ENCODE assay signal across 9 cellular contexts in genomic region chr2:39243469-39244123, GRCh38. TPM values are rescaled to one million over a fixed set of nuclear protein-coding genes. Genes with fewer than 3 reads are reported as not detected.
A peak's percentile ranks its signal among the peaks of the same experiment; 100 is the strongest.
DNase-seq lines count a peak whose midpoint lies in the region; ATAC-seq, FAIRE-seq and TF ChIP-seq lines count a peak whose summit lies in the region.
"Had no signal": no experiment of that assay in that cellular context is flagged by ENCODE, and none has a peak within 500 bp of the region (broad histone marks: within the 10 kb centered on the region; RNA-seq: fewer than 3 reads in every experiment).

TSS of gene CDKL4 (minus strand) at chr2:39243970.

- no peak for FAIRE-seq in kidney (lab: Jason Lieb, UNC)
- FAIRE-seq in urothelium cell line (lab: Jason Lieb, UNC), result no peak

- intact Hi-C loops in kidney (cut with DNase I), result no loop called here

- no peaks in the 10 kb centered on the region for H3K9me3 Mint-ChIP-seq in activated naive CD4-positive, alpha-beta T cell treated with anti-CD3 and anti-CD28 coated beads, Interleukin-2, amount 50 U/mL, for 72 hours

- POLR2A ChIA-PET in BJ (lab: Charles Lee), result no interaction called here

- no peaks in the 10 kb centered on the region for H3K36me3 Mint-ChIP-seq in activated naive CD4-positive, alpha-beta T cell treated with anti-CD3 and anti-CD28 coated beads, Interleukin-2, amount 50 U/mL, for 72 hours

- peak within 1 kb of the TSS; percentile 57 to 60 for H3K27ac Mint-ChIP-seq in activated naive CD4-positive, alpha-beta T cell treated with anti-CD3 and anti-CD28 coated beads, Interleukin-2, amount 50 U/mL, for 72 hours

- no peaks in the 10 kb centered on the region for H3K4me1 ChIP-seq in kidney (ENCODE audit: control insufficient read depth in 1 of 2, insufficient read depth in 1 of 2, low read depth in 1 of 2, low read length in 2 of 2)
- H3K4me1 ChIP-seq: thyroid gland had no signal

- DNase-seq in BJ (ENCODE audit: low read depth), result no peak
- DNase-seq in Jurkat, Clone E6-1 (ENCODE audit: low read depth, low spot score), result no peak
- DNase-seq in activated naive CD4-positive, alpha-beta T cell treated with anti-CD3 and anti-CD28 coated beads, Interleukin-2, amount 50 U/mL, for 72 hours (ENCODE audit: low spot score in 2 of 2), result no peak
- peak; percentile 73 for DNase-seq in kidney
- no peak for DNase-seq in NCI-H748 treated with DMSO at 0.1 percent for 48 hours (lab: John Stamatoyannopoulos, UW)
- no peak for DNase-seq in urothelium cell line (ENCODE audit: low spot score)

- no peaks in the 10 kb centered on the region for H3K27me3 ChIP-seq in BJ (ENCODE audit: control insufficient read depth, insufficient read depth, low read length)
- H3K27me3 ChIP-seq: thyroid gland had no signal

- H3K9me3 ChIP-seq in kidney (ENCODE audit: control insufficient read depth in 1 of 2, low read length in 2 of 2), result no peaks in the 10 kb centered on the region
- H3K9me3 ChIP-seq: thyroid gland had no signal

- H3K4me3 ChIP-seq in BJ (ENCODE audit: low read depth, low read length), result peak within 1 kb of the TSS; percentile 38
- peak within 1 kb of the TSS; percentile 42 for H3K4me3 ChIP-seq in Jurkat, Clone E6-1 (ENCODE audit: low read length)
- H3K4me3 ChIP-seq in kidney (ENCODE audit: low read length in 2 of 2), result peak within 1 kb of the TSS; percentile 17 to 42

- TF ChIP-seq CTCF in BJ (IDR thresholded peaks at IDR 0.05; ENCODE audit: insufficient read depth, low read depth, low read length), result no peak
- no peak for TF ChIP-seq CTCF in kidney (IDR thresholded peaks at IDR 0.05; ENCODE audit: borderline replicate concordance, extremely low read depth, insufficient read depth)

- ATAC-seq in activated naive CD4-positive, alpha-beta T cell treated with anti-CD3 and anti-CD28 coated beads, Interleukin-2, amount 50 U/mL, for 72 hours, result peak; percentile 51 to 67
- no peak for ATAC-seq in GM21360 (IDR thresholded peaks at IDR 0.05; ENCODE audit: unreplicated experiment)
- no peak for ATAC-seq in HG02623 (IDR thresholded peaks at IDR 0.05; ENCODE audit: unreplicated experiment)

- no peak within 1 kb of the TSS for H3K9ac ChIP-seq in kidney (ENCODE audit: low read length in 2 of 2)

- no peak within 1 kb of the TSS for H3K27ac ChIP-seq in kidney (ENCODE audit: low read depth in 2 of 2, low read length in 2 of 2)
- H3K27ac ChIP-seq: thyroid gland had no signal

- H3K36me3 ChIP-seq in BJ (ENCODE audit: control insufficient read depth, insufficient read depth, low read length) (no peaks in the 10 kb centered on the region), kidney (ENCODE audit: control insufficient read depth in 1 of 2, insufficient read depth in 2 of 2, low read length in 2 of 2) (peaks cover 1 to 5% of the 10 kb centered on the region in 2 donors)
- H3K36me3 ChIP-seq: thyroid gland had no signal

- CTCF ChIA-PET in BJ (lab: Yijun Ruan, JAX), result interaction anchor here (1.0 kb wide), 1 partner anchor 15 kb away, joined by 4 read pairs; no protein-coding TSS in a partner anchor

RNA-seq across cellular contexts. Expression of gene CDKL4, which starts in this region (rescaled TPM):
- polyA plus RNA-seq in BJ (2011; rRNA removed), result not detected in 2 replicates
- 0.19 and 0.36 TPM in 2 replicates for polyA minus RNA-seq in BJ (2011; rRNA and poly(A)+ RNA removed)
- not detected for polyA plus RNA-seq in Jurkat, Clone E6-1 (2012; ENCODE audit: insufficient read depth, insufficient read length)
- not detected for total RNA-seq in activated naive CD4-positive, alpha-beta T cell treated with anti-CD3 and anti-CD28 coated beads, Interleukin-2, amount 50 U/mL, for 72 hours
- total RNA-seq in kidney, result 1.2 TPM
- polyA plus RNA-seq in kidney (ENCODE audit: insufficient read depth, low read depth, low replicate concordance), result not detected

Comparison
In these comparisons a context has a peak if more than half of its experiments do, and no peak if none do; other contexts are left out.
1. Peak in ATAC-seq in activated naive CD4-positive, alpha-beta T cell treated with anti-CD3 and anti-CD28 coated beads, Interleukin-2, amount 50 U/mL, for 72 hours; RNA of the gene not detected or under 1 TPM.